1 cellular context compared by ENCODE assay signal in genomic region chr13:22883961-22884360, GRCh38.
TF ChIP-seq lines count a peak whose summit lies in the region.

No MANE protein-coding gene starts in this region.

TF ChIP-seq in H1, 55 proteins besides CTCF, POLR2A, EP300 and RAD21 (continued from another document):
- TF ChIP-seq, protein P1, sequence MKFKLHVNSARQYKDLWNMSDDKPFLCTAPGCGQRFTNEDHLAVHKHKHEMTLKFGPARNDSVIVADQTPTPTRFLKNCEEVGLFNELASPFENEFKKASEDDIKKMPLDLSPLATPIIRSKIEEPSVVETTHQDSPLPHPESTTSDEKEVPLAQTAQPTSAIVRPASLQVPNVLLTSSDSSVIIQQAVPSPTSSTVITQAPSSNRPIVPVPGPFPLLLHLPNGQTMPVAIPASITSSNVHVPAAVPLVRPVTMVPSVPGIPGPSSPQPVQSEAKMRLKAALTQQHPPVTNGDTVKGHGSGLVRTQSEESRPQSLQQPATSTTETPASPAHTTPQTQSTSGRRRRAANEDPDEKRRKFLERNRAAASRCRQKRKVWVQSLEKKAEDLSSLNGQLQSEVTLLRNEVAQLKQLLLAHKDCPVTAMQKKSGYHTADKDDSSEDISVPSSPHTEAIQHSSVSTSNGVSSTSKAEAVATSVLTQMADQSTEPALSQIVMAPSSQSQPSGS (IDR thresholded peaks at IDR 0.05; ENCODE audit: low read length) = no peak
- TF ChIP-seq PHF8 (conservative IDR thresholded peaks at IDR 0.05; ENCODE audit: low read depth, low read length) (no peak), TCF12 (IDR thresholded peaks at IDR 0.05; ENCODE audit: low read depth, low read length) (no peak), SRF (IDR thresholded peaks at IDR 0.05; ENCODE audit: low read depth, low read length) (no peak), BCL11A (IDR thresholded peaks at IDR 0.05; ENCODE audit: low read depth in 2 of 2, low read length in 2 of 2) (no peak), RBBP5 (IDR thresholded peaks at IDR 0.05; ENCODE audit: borderline replicate concordance, low read depth, low read length) (no peak), CHD1 (IDR thresholded peaks at IDR 0.05; ENCODE audit: low read depth, low read length) (no peak), GABPA (IDR thresholded peaks at IDR 0.05; ENCODE audit: borderline replicate concordance, insufficient read depth, low read length) (no peak), CBX5 (IDR thresholded peaks at IDR 0.05; ENCODE audit: low read depth, low read length) (no peak), SUZ12 (IDR thresholded peaks at IDR 0.05; ENCODE audit: low read length) (no peak), SP2 (IDR thresholded peaks at IDR 0.05; ENCODE audit: low read length) (no peak), EZH2 (IDR thresholded peaks at IDR 0.05; ENCODE audit: low read depth, low read length, severe bottlenecking) (no peak), CREB1 (IDR thresholded peaks at IDR 0.05) (no peak)
